In genomic region chr15:58113358-58113757, GRCh38 we compare ENCODE assay signal across 13 cellular contexts. TPM values are rescaled to one million over a fixed set of nuclear protein-coding genes. Genes with fewer than 3 reads are reported as not detected.
DNase-seq lines count a peak whose midpoint lies in the region; TF ChIP-seq lines count a peak whose summit lies in the region.
"Not testable (repeated sequence)": the region's sequence is repeated elsewhere in the genome, so short reads cannot be mapped to it uniquely, and the experiment has no call there.
"Had no signal": no experiment of that assay in that cellular context is flagged by ENCODE, and none has a peak within 500 bp of the region (broad histone marks: within the 10 kb centered on the region; RNA-seq: fewer than 3 reads in every experiment).

No MANE protein-coding gene starts in this region.

- H3K27ac ChIP-seq in WERI-Rb-1, brain microvascular endothelial cell: not testable (repeated sequence)

- H3K9me3 ChIP-seq in WERI-Rb-1 (ENCODE audit: severe bottlenecking) = not testable (repeated sequence)

- DNase-seq in EL = peak; percentile 2
- peak in 2 of 3 experiments; percentile 18 to 32 for DNase-seq in NCI-H1417 (lab: John Stamatoyannopoulos, UW)
- DNase-seq in NCI-H226 = peak; percentile 47
- peak; percentile 8 for DNase-seq in WERI-Rb-1
- peak; percentile 12 for DNase-seq in brain microvascular endothelial cell
- DNase-seq in myocyte (ENCODE audit: low read depth) = peak; percentile 4
- DNase-seq in renal cortical epithelial cell (ENCODE audit: low read depth) = peak; percentile 4

- not testable (repeated sequence) for H3K4me3 ChIP-seq in WERI-Rb-1 (ENCODE audit: low read depth, low read length); brain microvascular endothelial cell (ENCODE audit: low read depth, low read length)

- H3K36me3 ChIP-seq in WERI-Rb-1; brain microvascular endothelial cell (replicated peaks): not testable (repeated sequence)

- not testable (repeated sequence) for TF ChIP-seq CTCF in WERI-Rb-1 (IDR thresholded peaks at IDR 0.05; ENCODE audit: low read depth, low read length); brain microvascular endothelial cell (IDR thresholded peaks at IDR 0.05; ENCODE audit: low read depth, low read length, missing control alignments)

- not testable (repeated sequence) for H3K27me3 ChIP-seq in WERI-Rb-1 (ENCODE audit: insufficient read depth, low read depth, severe bottlenecking)
- peaks cover 15% of the 10 kb centered on the region for H3K27me3 ChIP-seq in brain microvascular endothelial cell (replicated peaks)

- in situ Hi-C loops in brain microvascular endothelial cell (cut with HindIII; ENCODE audit: low pct_ligation_motif_present, low sequenced_read_pairs) = not testable (repeated sequence)

RNA-seq across cellular contexts. Expression of gene AQP9, which starts 24.8 kb away (rescaled TPM):
- 0.13 TPM in 1 of 2 replicates, not detected in the other for total RNA-seq in myocyte
- 0.08 TPM for polyA plus RNA-seq in myocyte (2012)
- total RNA-seq in renal cortical epithelial cell = 0.35 and 0.40 TPM in 2 replicates
- total RNA-seq: Caco-2, H1, H9, IMR-90 had no signal
- polyA plus RNA-seq: BJ, H1, IMR-90 had no signal

RNA-seq across cellular contexts. Expression of gene ALDH1A2, which starts 47.8 kb away (rescaled TPM):
- total RNA-seq in myocyte (2.9 and 5.9 TPM in 2 replicates), renal cortical epithelial cell (23.1 and 26.8 TPM in 2 replicates)
- 4.0 TPM for polyA plus RNA-seq in myocyte (2012)
- total RNA-seq: CD4-positive, alpha-beta T cell; IMR-90 had no signal
- polyA plus RNA-seq: IMR-90 had no signal
